2 cellular contexts compared by ENCODE assay signal in the genomic region with DNA sequence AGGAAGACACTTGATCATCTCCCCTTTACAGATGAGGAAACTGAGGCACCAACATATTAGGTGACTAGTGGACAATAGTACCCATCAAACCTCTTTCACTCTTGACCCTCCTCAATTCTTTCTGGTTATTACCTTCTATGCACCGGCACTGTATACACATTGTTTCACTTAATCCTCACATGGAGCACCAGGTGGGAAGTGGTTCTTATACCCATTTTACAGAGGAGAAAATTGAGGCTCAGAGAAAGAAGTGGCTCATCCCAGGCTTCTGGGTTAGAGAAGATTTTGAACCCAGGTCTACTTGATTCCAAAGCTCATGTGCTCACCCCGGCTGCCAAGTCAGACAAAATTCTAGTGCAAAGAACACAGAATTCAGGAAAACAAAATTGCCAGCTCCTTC.
TF ChIP-seq lines count a peak whose summit lies in the region.

No MANE protein-coding gene starts in this region.

TF ChIP-seq in HepG2, 621 proteins besides CTCF, POLR2A, EP300 and RAD21:
- TF ChIP-seq ZFY (CRISPR knock-in tag; IDR thresholded peaks at IDR 0.05) = no peak
- TF ChIP-seq, protein P1, sequence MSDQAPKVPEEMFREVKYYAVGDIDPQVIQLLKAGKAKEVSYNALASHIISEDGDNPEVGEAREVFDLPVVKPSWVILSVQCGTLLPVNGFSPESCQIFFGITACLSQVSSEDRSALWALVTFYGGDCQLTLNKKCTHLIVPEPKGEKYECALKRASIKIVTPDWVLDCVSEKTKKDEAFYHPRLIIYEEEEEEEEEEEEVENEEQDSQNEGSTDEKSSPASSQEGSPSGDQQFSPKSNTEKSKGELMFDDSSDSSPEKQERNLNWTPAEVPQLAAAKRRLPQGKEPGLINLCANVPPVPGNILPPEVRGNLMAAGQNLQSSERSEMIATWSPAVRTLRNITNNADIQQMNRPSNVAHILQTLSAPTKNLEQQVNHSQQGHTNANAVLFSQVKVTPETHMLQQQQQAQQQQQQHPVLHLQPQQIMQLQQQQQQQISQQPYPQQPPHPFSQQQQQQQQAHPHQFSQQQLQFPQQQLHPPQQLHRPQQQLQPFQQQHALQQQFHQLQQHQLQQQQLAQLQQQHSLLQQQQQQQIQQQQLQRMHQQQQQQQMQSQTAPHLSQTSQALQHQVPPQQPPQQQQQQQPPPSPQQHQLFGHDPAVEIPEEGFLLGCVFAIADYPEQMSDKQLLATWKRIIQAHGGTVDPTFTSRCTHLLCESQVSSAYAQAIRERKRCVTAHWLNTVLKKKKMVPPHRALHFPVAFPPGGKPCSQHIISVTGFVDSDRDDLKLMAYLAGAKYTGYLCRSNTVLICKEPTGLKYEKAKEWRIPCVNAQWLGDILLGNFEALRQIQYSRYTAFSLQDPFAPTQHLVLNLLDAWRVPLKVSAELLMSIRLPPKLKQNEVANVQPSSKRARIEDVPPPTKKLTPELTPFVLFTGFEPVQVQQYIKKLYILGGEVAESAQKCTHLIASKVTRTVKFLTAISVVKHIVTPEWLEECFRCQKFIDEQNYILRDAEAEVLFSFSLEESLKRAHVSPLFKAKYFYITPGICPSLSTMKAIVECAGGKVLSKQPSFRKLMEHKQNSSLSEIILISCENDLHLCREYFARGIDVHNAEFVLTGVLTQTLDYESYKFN (CRISPR knock-in tag; conservative IDR thresholded peaks at IDR 0.05) = no peak
- TF ChIP-seq, protein P2, sequence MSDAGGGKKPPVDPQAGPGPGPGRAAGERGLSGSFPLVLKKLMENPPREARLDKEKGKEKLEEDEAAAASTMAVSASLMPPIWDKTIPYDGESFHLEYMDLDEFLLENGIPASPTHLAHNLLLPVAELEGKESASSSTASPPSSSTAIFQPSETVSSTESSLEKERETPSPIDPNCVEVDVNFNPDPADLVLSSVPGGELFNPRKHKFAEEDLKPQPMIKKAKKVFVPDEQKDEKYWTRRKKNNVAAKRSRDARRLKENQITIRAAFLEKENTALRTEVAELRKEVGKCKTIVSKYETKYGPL (CRISPR knock-in tag; IDR thresholded peaks at IDR 0.05) = no peak
- TF ChIP-seq ZNF563 (CRISPR knock-in tag; IDR thresholded peaks at IDR 0.05) = no peak
- peak; percentile 85 for TF ChIP-seq ZNF629 (CRISPR knock-in tag; conservative IDR thresholded peaks at IDR 0.05)

TF ChIP-seq in K562, 482 proteins besides CTCF, POLR2A, EP300 and RAD21:
- no peak for TF ChIP-seq ETS2 (tag; IDR thresholded peaks at IDR 0.05; ENCODE audit: borderline replicate concordance, poor library complexity, severe bottlenecking)
- no peak for TF ChIP-seq L3MBTL2 (IDR thresholded peaks at IDR 0.05)
- TF ChIP-seq RBM25 (IDR thresholded peaks at IDR 0.05; ENCODE audit: low read depth, low read length, severe bottlenecking) = peak; percentile 88
- TF ChIP-seq TCF3 (CRISPR knock-in tag; IDR thresholded peaks at IDR 0.05) = no peak
- peak; percentile 78 for TF ChIP-seq BCOR (IDR thresholded peaks at IDR 0.05)
- no peak for TF ChIP-seq CCAR2 (IDR thresholded peaks at IDR 0.05; ENCODE audit: low read depth, low read length)
- peak; percentile 61; the same call in 1 of the 2 replicates for TF ChIP-seq ADNP (tag; IDR thresholded peaks at IDR 0.05)
- no peak for TF ChIP-seq BRF1 (IDR thresholded peaks at IDR 0.05; ENCODE audit: borderline replicate concordance, extremely low read depth, insufficient read length)
- TF ChIP-seq ZNF354B (CRISPR knock-in tag; IDR thresholded peaks at IDR 0.05) = no peak
- TF ChIP-seq ZNF3 (CRISPR knock-in tag; IDR thresholded peaks at IDR 0.05) = no peak
- TF ChIP-seq, protein P3, sequence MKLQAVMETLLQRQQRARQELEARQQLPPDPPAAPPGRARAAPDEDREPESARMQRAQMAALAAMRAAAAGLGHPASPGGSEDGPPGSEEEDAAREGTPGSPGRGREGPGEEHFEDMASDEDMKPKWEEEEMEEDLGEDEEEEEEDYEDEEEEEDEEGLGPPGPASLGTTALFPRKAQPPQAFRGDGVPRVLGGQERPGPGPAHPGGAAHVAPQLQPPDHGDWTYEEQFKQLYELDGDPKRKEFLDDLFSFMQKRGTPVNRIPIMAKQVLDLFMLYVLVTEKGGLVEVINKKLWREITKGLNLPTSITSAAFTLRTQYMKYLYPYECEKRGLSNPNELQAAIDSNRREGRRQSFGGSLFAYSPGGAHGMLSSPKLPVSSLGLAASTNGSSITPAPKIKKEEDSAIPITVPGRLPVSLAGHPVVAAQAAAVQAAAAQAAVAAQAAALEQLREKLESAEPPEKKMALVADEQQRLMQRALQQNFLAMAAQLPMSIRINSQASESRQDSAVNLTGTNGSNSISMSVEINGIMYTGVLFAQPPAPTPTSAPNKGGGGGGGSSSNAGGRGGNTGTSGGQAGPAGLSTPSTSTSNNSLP (IDR thresholded peaks at IDR 0.05; ENCODE audit: borderline replicate concordance, low read depth, low read length) = no peak
- no peak for TF ChIP-seq FOXK1 (CRISPR knock-in tag; IDR thresholded peaks at IDR 0.05; ENCODE audit: borderline replicate concordance)
- no peak for TF ChIP-seq ZC3H4 (CRISPR knock-in tag; IDR thresholded peaks at IDR 0.05; ENCODE audit: borderline replicate concordance)
- TF ChIP-seq HNRNPLL (IDR thresholded peaks at IDR 0.05; ENCODE audit: low read depth, low read length, poor library complexity, severe bottlenecking) = no peak
